In genomic region chr11:130381317-130381716, GRCh38 we compare ENCODE assay signal across 22 cellular contexts. TPM values are rescaled to one million over a fixed set of nuclear protein-coding genes. Genes with fewer than 3 reads are reported as not detected.
"Had no signal": no experiment of that assay in that cellular context is flagged by ENCODE, and none has a peak within 500 bp of the region (broad histone marks: within the 10 kb centered on the region; RNA-seq: fewer than 3 reads in every experiment).

No MANE protein-coding gene starts in this region.

- H3K79me2 ChIP-seq: parathyroid adenoma had no signal

- H3K27ac Mint-ChIP-seq: activated CD4-positive, alpha-beta memory T cell treated with anti-CD3 and anti-CD28 coated beads for 36 hours; activated naive CD8-positive, alpha-beta T cell; activated T-helper 1 cell treated with anti-CD3 and anti-CD28 coated beads, Interleukin-12 subunit alpha, Interleukin-12 subunit beta, Interleukin-2, Interleukin-4 antibody, amounts not matched to agents 30 ng/mL and 10 ng/mL and 1 ng/mL, durations not matched to agents 14 hours and 24 hours and 36 hours; mesothelial cell of epicardium; natural killer cell treated with Interleukin-12 subunit alpha and Interleukin-12 subunit beta and Interleukin-15 and Interleukin-18, amount 100 ng/mL, for 72 hours; stimulated activated naive CD8-positive, alpha-beta T cell treated with anti-CD3 and anti-CD28 coated beads, Interleukin-15, amount 100 ng/mL, for 72 hours; T-helper 2 cell treated with Interferon-gamma antibody and Interleukin-4, amounts not matched to agents 5 μg/mL and 100 μg/mL, for 36 hours had no signal

- H3K36me3 ChIP-seq: suprapubic skin had no signal

- H3K36me3 Mint-ChIP-seq: activated CD4-positive, alpha-beta memory T cell treated with anti-CD3 and anti-CD28 coated beads for 36 hours; activated naive CD8-positive, alpha-beta T cell; mesothelial cell of epicardium; natural killer cell treated with Interleukin-12 subunit alpha and Interleukin-12 subunit beta and Interleukin-15 and Interleukin-18, amount 100 ng/mL, for 72 hours had no signal

- H3K4me3 ChIP-seq: lung, skin epidermis, suprapubic skin had no signal

- DNase-seq: activated CD4-positive, alpha-beta memory T cell treated with anti-CD3 and anti-CD28 coated beads for 36 hours; activated CD4-positive, alpha-beta T cell treated with anti-CD3 and anti-CD28 coated beads for 4 hours; activated T-cell treated with anti-CD3 and anti-CD28 coated beads for 4 hours; effector memory CD8-positive, alpha-beta T cell; foreskin fibroblast; left colon; retina; stimulated activated CD4-positive, alpha-beta T cell treated with anti-CD3 and anti-CD28 coated beads, Interleukin-15, amount 100 ng/mL, for 24 hours; stimulated activated CD4-positive, alpha-beta T cell treated with anti-CD3 and anti-CD28 coated beads, Interleukin-4, amount 100 ng/mL, for 1 hour; stimulated activated naive CD8-positive, alpha-beta T cell treated with anti-CD3 and anti-CD28 coated beads, Interleukin-15, amount 100 ng/mL, for 72 hours; trophoblast cell had no signal

- H3K9me3 Mint-ChIP-seq: activated CD4-positive, alpha-beta memory T cell treated with anti-CD3 and anti-CD28 coated beads for 36 hours; activated T-helper 1 cell treated with anti-CD3 and anti-CD28 coated beads, Interleukin-12 subunit alpha, Interleukin-12 subunit beta, Interleukin-2, Interleukin-4 antibody, amounts not matched to agents 30 ng/mL and 10 ng/mL and 1 ng/mL, durations not matched to agents 14 hours and 24 hours and 36 hours; effector memory CD8-positive, alpha-beta T cell; natural killer cell treated with Interleukin-12 subunit alpha and Interleukin-12 subunit beta and Interleukin-15 and Interleukin-18, amount 100 ng/mL, for 72 hours; T-helper 2 cell treated with Interferon-gamma antibody and Interleukin-4, amounts not matched to agents 5 μg/mL and 100 μg/mL, for 36 hours had no signal

- H3K27ac ChIP-seq: parathyroid adenoma, skin epidermis, suprapubic skin had no signal

- H3K9ac ChIP-seq: parathyroid adenoma had no signal

- H3K4me1 ChIP-seq: parathyroid adenoma, suprapubic skin had no signal

- H3K9me3 ChIP-seq: suprapubic skin had no signal

- H3K4me3 Mint-ChIP-seq: activated CD4-positive, alpha-beta memory T cell treated with anti-CD3 and anti-CD28 coated beads for 36 hours; activated naive CD8-positive, alpha-beta T cell; activated T-helper 1 cell treated with anti-CD3 and anti-CD28 coated beads, Interleukin-12 subunit alpha, Interleukin-12 subunit beta, Interleukin-2, Interleukin-4 antibody, amounts not matched to agents 30 ng/mL and 10 ng/mL and 1 ng/mL, durations not matched to agents 14 hours and 24 hours and 36 hours; effector memory CD8-positive, alpha-beta T cell; mesothelial cell of epicardium; natural killer cell treated with Interleukin-12 subunit alpha and Interleukin-12 subunit beta and Interleukin-15 and Interleukin-18, amount 100 ng/mL, for 72 hours; stimulated activated naive CD8-positive, alpha-beta T cell treated with anti-CD3 and anti-CD28 coated beads, Interleukin-15, amount 100 ng/mL, for 72 hours; T-helper 2 cell treated with Interferon-gamma antibody and Interleukin-4, amounts not matched to agents 5 μg/mL and 100 μg/mL, for 36 hours had no signal

- H3K27me3 ChIP-seq: suprapubic skin had no signal

- ATAC-seq: effector memory CD8-positive, alpha-beta T cell; left colon; natural killer cell treated with Interleukin-12 subunit alpha and Interleukin-12 subunit beta and Interleukin-15 and Interleukin-18, amount 100 ng/mL, for 72 hours; stimulated activated naive CD8-positive, alpha-beta T cell treated with anti-CD3 and anti-CD28 coated beads, Interleukin-15, amount 100 ng/mL, for 72 hours had no signal

- H3K27me3 Mint-ChIP-seq: activated CD4-positive, alpha-beta memory T cell treated with anti-CD3 and anti-CD28 coated beads for 36 hours; activated naive CD8-positive, alpha-beta T cell; effector memory CD8-positive, alpha-beta T cell; natural killer cell treated with Interleukin-12 subunit alpha and Interleukin-12 subunit beta and Interleukin-15 and Interleukin-18, amount 100 ng/mL, for 72 hours; stimulated activated naive CD8-positive, alpha-beta T cell treated with anti-CD3 and anti-CD28 coated beads, Interleukin-15, amount 100 ng/mL, for 72 hours had no signal

RNA-seq across cellular contexts. Expression of gene ADAMTS8, which starts 47.1 kb away (rescaled TPM):
- total RNA-seq: activated CD4-positive, alpha-beta memory T cell treated with anti-CD3 and anti-CD28 coated beads for 36 hours; activated T-helper 1 cell treated with anti-CD3 and anti-CD28 coated beads, Interleukin-12 subunit alpha, Interleukin-12 subunit beta, Interleukin-2, Interleukin-4 antibody, amounts not matched to agents 30 ng/mL and 10 ng/mL and 1 ng/mL, durations not matched to agents 14 hours and 24 hours and 36 hours; dermis microvascular lymphatic vessel endothelial cell; glomerular endothelial cell; natural killer cell treated with Interleukin-12 subunit alpha and Interleukin-12 subunit beta and Interleukin-15 and Interleukin-18, amount 100 ng/mL, for 72 hours had no signal
